Comparison of ENCODE assay signal across 12 cellular contexts in genomic region chr1:95197616-95198252, GRCh38.
DNase-seq lines count a peak whose midpoint lies in the region; ATAC-seq and TF ChIP-seq lines count a peak whose summit lies in the region.
"Had no signal": no experiment of that assay in that cellular context is flagged by ENCODE, and none has a peak within 500 bp of the region (broad histone marks: within the 10 kb centered on the region; RNA-seq: fewer than 3 reads in every experiment).

No MANE protein-coding gene starts in this region.

- H3K4me3 ChIP-seq in AG10803 (ENCODE audit: low read length) = no peak overlapping the region
- H3K4me3 ChIP-seq: BLaER1 treated with 17β-estradiol and CSF1 and Interleukin-3, amounts not matched to agents 10 nM and 100 nM; ovary; SJSA1 had no signal

- DNase-seq in AG10803 (ENCODE audit: low read depth) (peak; percentile 27), HS-27A (ENCODE audit: low read depth) (peak; percentile 22), astrocyte of the hippocampus (ENCODE audit: low read depth, low spot score) (peak; percentile 90), islet precursor cell (peak; percentile 78), activated gamma-delta T cell treated with Interleukin-2 at 50 U/mL for 16 hours (no peak), activated T-cell treated with anti-CD3 and anti-CD28 coated beads for 4 hours (no peak), SW 1271 (lab: John Stamatoyannopoulos, UW) (no peak)
- DNase-seq: cerebellar nuclear complex, ovary had no signal

- no peak for TF ChIP-seq CTCF in AG10803 (conservative IDR thresholded peaks at IDR 0.05; ENCODE audit: low read length)

- ATAC-seq in GM19023 (IDR thresholded peaks at IDR 0.05; ENCODE audit: unreplicated experiment) = no peak

Comparison
In these comparisons a context has a peak if more than half of its experiments do, and no peak if none do; other contexts are left out.
1. DNase-seq: peak in AG10803 (single experiment), HS-27A (single experiment), astrocyte of the hippocampus (single experiment) and islet precursor cell (single experiment); none in activated gamma-delta T cell treated with Interleukin-2 at 50 U/mL for 16 hours (single experiment), activated T-cell treated with anti-CD3 and anti-CD28 coated beads for 4 hours (single experiment) and SW 1271 (0 of 2).